In the genomic region with DNA sequence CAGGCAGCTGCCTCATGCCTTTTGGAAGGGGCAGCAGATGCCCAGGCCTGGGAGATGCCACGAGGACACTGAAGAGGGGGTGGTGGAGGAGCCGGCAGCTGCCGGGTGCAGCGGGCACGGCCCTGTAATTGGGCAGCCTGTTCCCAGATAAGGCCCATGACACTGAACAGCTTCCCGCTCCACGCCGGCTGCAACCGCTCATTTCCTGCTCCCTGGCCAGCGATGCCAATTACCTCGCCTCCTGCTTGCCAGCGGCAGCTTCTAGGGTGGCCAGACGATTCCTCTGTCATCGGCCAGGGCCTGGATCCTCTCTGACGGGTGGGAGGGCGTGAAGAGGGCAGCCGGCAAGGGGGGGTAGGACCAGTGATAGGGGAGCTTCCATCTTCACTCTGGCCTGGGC, we compare ENCODE assay signal across 2 cellular contexts.
TF ChIP-seq lines count a peak whose summit lies in the region.

No MANE protein-coding gene starts in this region.

TF ChIP-seq in HEK293, 187 proteins besides CTCF, POLR2A, EP300 and RAD21:
- TF ChIP-seq ZNF26 (tag by site-specific recombination; IDR thresholded peaks at IDR 0.05) (no peak), ZNF837 (tag by site-specific recombination; IDR thresholded peaks at IDR 0.05) (no peak), ZBTB48 (tag by site-specific recombination; IDR thresholded peaks at IDR 0.05) (no peak), ZNF777 (tag by site-specific recombination; IDR thresholded peaks at IDR 0.05; ENCODE audit: borderline replicate concordance) (no peak), HIC1 (tag by site-specific recombination; IDR thresholded peaks at IDR 0.05) (0 out of 2 replicates have a peak, but pooled peaks have one; percentile 22)
TF ChIP-seq in HEK293: peak in this region for 1.

TF ChIP-seq in K562, 482 proteins besides CTCF, POLR2A, EP300 and RAD21 (continued from another document):
- TF ChIP-seq, protein P1, sequence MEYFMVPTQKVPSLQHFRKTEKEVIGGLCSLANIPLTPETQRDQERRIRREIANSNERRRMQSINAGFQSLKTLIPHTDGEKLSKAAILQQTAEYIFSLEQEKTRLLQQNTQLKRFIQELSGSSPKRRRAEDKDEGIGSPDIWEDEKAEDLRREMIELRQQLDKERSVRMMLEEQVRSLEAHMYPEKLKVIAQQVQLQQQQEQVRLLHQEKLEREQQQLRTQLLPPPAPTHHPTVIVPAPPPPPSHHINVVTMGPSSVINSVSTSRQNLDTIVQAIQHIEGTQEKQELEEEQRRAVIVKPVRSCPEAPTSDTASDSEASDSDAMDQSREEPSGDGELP (CRISPR knock-in tag; IDR thresholded peaks at IDR 0.05; ENCODE audit: borderline replicate concordance) = 0 out of 2 replicates have a peak, but pooled peaks have one; percentile 40
- TF ChIP-seq BCOR (IDR thresholded peaks at IDR 0.05) = no peak
